8 cellular contexts compared by ENCODE assay signal in the genomic region with DNA sequence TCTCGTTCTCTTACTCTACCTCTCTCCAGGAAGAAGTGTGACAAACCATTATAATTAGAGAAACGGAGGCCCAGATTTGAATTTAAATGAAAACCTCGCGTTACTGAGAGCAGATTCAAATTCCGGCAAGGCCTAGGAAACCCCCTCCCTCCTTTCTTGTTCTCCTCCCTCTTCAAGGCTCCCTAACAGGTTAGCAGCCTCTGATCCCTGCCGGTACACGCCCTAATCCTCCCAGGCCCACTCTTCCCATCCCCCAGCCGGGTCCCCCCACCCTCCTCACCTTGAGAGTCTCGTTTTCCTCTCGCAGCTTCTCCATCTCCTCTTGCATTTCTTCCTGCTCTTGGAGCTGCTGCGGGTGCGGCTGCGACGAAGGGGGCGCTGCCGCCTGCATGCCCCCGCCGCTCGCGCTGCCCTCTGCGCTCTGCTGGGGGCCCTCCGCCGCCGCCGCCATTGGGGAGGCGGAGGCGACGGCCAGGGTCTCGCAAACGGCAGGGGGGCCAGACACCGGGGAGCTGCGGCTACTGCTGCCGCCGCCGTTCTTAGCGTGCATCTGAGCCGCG. TPM values are rescaled to one million over a fixed set of nuclear protein-coding genes. Genes with fewer than 3 reads are reported as not detected.
DNase-seq lines count a peak whose midpoint lies in the region; ATAC-seq and TF ChIP-seq lines count a peak whose summit lies in the region.

No MANE protein-coding gene starts in this region.

- peaks cover 65 to 79% (median 74%) of the 10 kb centered on the region in 3 donors for H3K27me3 Mint-ChIP-seq in CD14-positive monocyte (ENCODE audit: low read depth in 3 of 3)
- peaks cover 34% of the 10 kb centered on the region for H3K27me3 Mint-ChIP-seq in activated CD8-positive, alpha-beta T cell treated with anti-CD3 and anti-CD28 coated beads, Interleukin-2, amount 10 ng/mL, durations not matched to agents 7 days and 5 days (ENCODE audit: low read depth)

- H3K4me1 ChIP-seq in HUES64 (ENCODE audit: insufficient read depth, low read length) = peaks cover 17% of the 10 kb centered on the region
- H3K4me1 ChIP-seq in neuron (ENCODE audit: insufficient read depth, low read length) = peaks cover 22% of the 10 kb centered on the region

- H3K4me3 Mint-ChIP-seq in CD14-positive monocyte = peak overlapping the region; percentile 66 to 95
- H3K4me3 Mint-ChIP-seq in activated CD8-positive, alpha-beta T cell treated with anti-CD3 and anti-CD28 coated beads, Interleukin-2, amount 10 ng/mL, durations not matched to agents 7 days and 5 days = peak overlapping the region; percentile 85

- H3K4me3 ChIP-seq in HUES64 (ENCODE audit: low read length) (peak overlapping the region; percentile 76), fibroblast of villous mesenchyme (ENCODE audit: low read depth, low read length) (peak overlapping the region; percentile 67), neuron (ENCODE audit: low read length) (peak overlapping the region; percentile 88)

- POLR2A ChIA-PET in activated CD8-positive, alpha-beta T cell treated with anti-CD3 and anti-CD28 coated beads, Interleukin-2, amount 10 ng/mL, durations not matched to agents 7 days and 5 days (lab: Charles Lee) = interaction anchor here (0.9 to 3.1 kb wide), 7 partner anchors 23 to 249 kb away, joined by 3 to 22 read pairs (median 6); partner anchors contain the start of gene RNF146

- CTCF ChIA-PET in activated CD8-positive, alpha-beta T cell treated with anti-CD3 and anti-CD28 coated beads, Interleukin-2, amount 10 ng/mL, durations not matched to agents 7 days and 5 days (lab: Charles Lee) = interaction anchor here (0.8 to 9.4 kb wide), 34 partner anchors 8 to 1004 kb away, joined by 3 to 203 read pairs (median 6); partner anchors contain the start of genes KIAA0408 and RNF146

- peaks cover 34% of the 10 kb centered on the region for H3K36me3 ChIP-seq in HUES64 (ENCODE audit: insufficient read depth, low read length)
- peaks cover 54% of the 10 kb centered on the region for H3K36me3 ChIP-seq in neuron (ENCODE audit: insufficient read depth, low read length)

- H3K9ac ChIP-seq in HUES64 (ENCODE audit: low read depth, low read length) = peak overlapping the region; percentile 15; the same call in 1 of the 2 replicates

- no peak for TF ChIP-seq CTCF in CD14-positive monocyte (IDR thresholded peaks at IDR 0.05)
- no peak for TF ChIP-seq CTCF in fibroblast of villous mesenchyme (IDR thresholded peaks at IDR 0.05; ENCODE audit: insufficient read depth, low read depth, low read length)

- no peak overlapping the region for H2AFZ ChIP-seq in neuron (ENCODE audit: low read depth, low read length)

- peaks cover 0 to 27% (median 19%) of the 10 kb centered on the region in 7 donors for H3K9me3 Mint-ChIP-seq in CD14-positive monocyte
- H3K9me3 Mint-ChIP-seq in activated CD8-positive, alpha-beta T cell treated with anti-CD3 and anti-CD28 coated beads, Interleukin-2, amount 10 ng/mL, durations not matched to agents 7 days and 5 days (ENCODE audit: insufficient read depth) = no peaks in the 10 kb centered on the region

- WGBS in HUES64 = under 1% methylated on average over 38 of the region's 38 CpGs

- peak overlapping the region; percentile 41; the same call in 1 of the 2 replicates for H3K27ac ChIP-seq in HUES64 (ENCODE audit: low read depth, low read length)

- DNase-seq in CD14-positive monocyte (ENCODE audit: low spot score) (no peak), fibroblast of villous mesenchyme (ENCODE audit: low read depth) (peak; percentile 3), HUDEP-2 (lab: John Stamatoyannopoulos, UW; ENCODE audit: unreplicated experiment in 76 of 76) (no peak), NK-92 (lab: John Stamatoyannopoulos, UW; ENCODE audit: unreplicated experiment) (no peak)
- DNase-seq in activated CD8-positive, alpha-beta T cell treated with anti-CD3 and anti-CD28 coated beads, Interleukin-2, amount 10 ng/mL, durations not matched to agents 7 days and 5 days = no peak

- peaks cover 9 to 20% of the 10 kb centered on the region in 2 donors for H3K36me3 Mint-ChIP-seq in CD14-positive monocyte
- peaks cover 11% of the 10 kb centered on the region for H3K36me3 Mint-ChIP-seq in activated CD8-positive, alpha-beta T cell treated with anti-CD3 and anti-CD28 coated beads, Interleukin-2, amount 10 ng/mL, durations not matched to agents 7 days and 5 days (ENCODE audit: low read depth)

- H3K4me1 Mint-ChIP-seq in CD14-positive monocyte = peaks cover 36% of the 10 kb centered on the region
- H3K4me1 Mint-ChIP-seq in activated CD8-positive, alpha-beta T cell treated with anti-CD3 and anti-CD28 coated beads, Interleukin-2, amount 10 ng/mL, durations not matched to agents 7 days and 5 days (ENCODE audit: low read depth) = peaks cover 44% of the 10 kb centered on the region

- intact Hi-C loops in CD14-positive monocyte (cut with micrococcal nuclease) = loop anchor here in 1 of 2 donors (10.0 kb wide), 1 partner anchor 61 kb away; the partner anchor contains the start of gene KIAA0408

- H3K9me3 ChIP-seq in HUES64 (ENCODE audit: insufficient read depth, low read depth, low read length) (no peaks in the 10 kb centered on the region), neuron (ENCODE audit: low read length) (peaks cover 9% of the 10 kb centered on the region)

- no peak overlapping the region for H3K27ac Mint-ChIP-seq in CD14-positive monocyte
- peak overlapping the region; percentile 31 for H3K27ac Mint-ChIP-seq in activated CD8-positive, alpha-beta T cell treated with anti-CD3 and anti-CD28 coated beads, Interleukin-2, amount 10 ng/mL, durations not matched to agents 7 days and 5 days

- H3K27me3 ChIP-seq in HUES64 (ENCODE audit: insufficient read depth, low read length) (peaks cover 42% of the 10 kb centered on the region), neuron (ENCODE audit: insufficient read depth, low read length) (no peaks in the 10 kb centered on the region)

- ATAC-seq in GM18909 (IDR thresholded peaks at IDR 0.05; ENCODE audit: poor library complexity, unreplicated experiment) = peak; percentile 23
- peak; percentile 12 for ATAC-seq in activated CD8-positive, alpha-beta T cell treated with anti-CD3 and anti-CD28 coated beads, Interleukin-2, amount 10 ng/mL, durations not matched to agents 7 days and 5 days

RNA-seq across cellular contexts. Expression of gene KIAA0408, which starts 56.1 kb away (rescaled TPM):
- polyA plus RNA-seq in CD14-positive monocyte = not detected
- 6.2 TPM for polyA plus RNA-seq in HUES64 (2013, experiment 1 of 2)
- polyA plus RNA-seq in HUES64 (2013, experiment 2 of 2) = 4.2 TPM
- total RNA-seq in activated CD8-positive, alpha-beta T cell treated with anti-CD3 and anti-CD28 coated beads, Interleukin-2, amount 10 ng/mL, durations not matched to agents 7 days and 5 days = 1 to 10 TPM; 2.6 to 3.1 TPM
- 0.64 and 1.3 TPM in 2 replicates for total RNA-seq in fibroblast of villous mesenchyme
